ENCODE assay signal across 1 cellular context in the genomic region with DNA sequence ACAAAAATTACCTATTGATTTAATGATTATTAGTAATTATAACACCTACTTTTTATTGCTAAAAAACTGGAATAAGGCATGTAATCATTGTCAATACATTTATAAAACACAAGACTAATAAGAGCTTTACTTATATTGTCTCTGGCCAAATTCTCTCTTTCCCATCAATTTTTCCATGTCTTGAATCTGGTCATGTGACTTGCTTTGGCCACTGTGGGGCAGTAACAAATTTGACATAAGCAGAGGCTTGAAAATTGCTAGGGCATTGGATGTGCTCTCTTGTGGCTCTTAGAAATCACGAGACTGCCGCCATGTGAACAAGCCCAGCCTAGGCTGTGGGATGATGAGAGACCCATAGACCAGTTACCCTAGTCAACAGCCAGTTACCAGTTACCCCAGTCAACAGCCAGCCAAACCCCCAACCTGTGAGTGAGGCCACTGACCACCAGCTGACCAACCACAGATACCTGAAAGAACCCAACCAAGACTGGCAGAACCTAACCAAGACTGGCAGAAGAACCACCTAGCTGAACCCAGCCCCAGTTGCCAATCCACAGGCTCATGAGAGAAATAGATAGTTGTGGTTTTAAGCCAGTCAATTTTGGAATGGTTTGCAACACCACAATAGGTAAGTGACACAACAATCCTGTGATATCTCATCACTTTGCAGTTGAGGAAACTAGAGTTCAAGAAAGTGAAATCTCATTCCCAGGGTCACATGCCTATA.
TF ChIP-seq lines count a peak whose summit lies in the region.

No MANE protein-coding gene starts in this region.

TF ChIP-seq in GM23338, 12 proteins besides CTCF, POLR2A, EP300 and RAD21 (continued from another document):
- TF ChIP-seq, protein P1, sequence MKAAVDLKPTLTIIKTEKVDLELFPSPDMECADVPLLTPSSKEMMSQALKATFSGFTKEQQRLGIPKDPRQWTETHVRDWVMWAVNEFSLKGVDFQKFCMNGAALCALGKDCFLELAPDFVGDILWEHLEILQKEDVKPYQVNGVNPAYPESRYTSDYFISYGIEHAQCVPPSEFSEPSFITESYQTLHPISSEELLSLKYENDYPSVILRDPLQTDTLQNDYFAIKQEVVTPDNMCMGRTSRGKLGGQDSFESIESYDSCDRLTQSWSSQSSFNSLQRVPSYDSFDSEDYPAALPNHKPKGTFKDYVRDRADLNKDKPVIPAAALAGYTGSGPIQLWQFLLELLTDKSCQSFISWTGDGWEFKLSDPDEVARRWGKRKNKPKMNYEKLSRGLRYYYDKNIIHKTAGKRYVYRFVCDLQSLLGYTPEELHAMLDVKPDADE (IDR thresholded peaks at IDR 0.05) = no peak
